17 cellular contexts compared by ENCODE assay signal in the genomic region with DNA sequence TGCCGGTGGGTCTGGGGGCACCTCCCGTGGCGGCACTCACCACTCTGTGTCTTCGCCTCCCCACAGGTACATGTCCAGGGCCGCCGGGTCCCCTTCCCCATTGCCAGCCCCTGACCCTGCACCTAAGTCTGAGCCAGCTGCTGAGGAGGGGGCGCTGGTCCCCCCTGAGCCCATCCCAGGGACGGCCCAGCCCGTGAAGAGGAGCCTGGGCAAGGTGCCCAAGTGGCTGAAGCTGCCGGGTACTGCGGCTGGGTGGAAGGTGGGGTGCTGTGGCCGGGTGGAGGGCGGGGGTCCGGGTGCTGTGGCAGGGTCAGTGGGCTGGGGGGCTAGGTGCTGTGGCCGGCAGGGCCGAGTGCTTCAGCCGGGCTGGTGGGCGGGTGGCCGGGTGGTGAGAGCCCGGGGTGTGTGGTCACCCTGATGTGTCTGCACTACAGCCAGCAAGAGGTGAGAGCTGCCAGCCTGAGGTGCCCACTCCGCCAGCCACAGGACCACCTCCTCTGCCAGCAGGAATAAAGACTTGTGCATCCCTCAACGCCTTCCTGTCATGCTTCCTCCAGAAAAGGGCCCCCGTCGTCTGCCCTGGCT. TPM values are rescaled to one million over a fixed set of nuclear protein-coding genes. Genes with fewer than 3 reads are reported as not detected.
A peak's percentile ranks its signal among the peaks of the same experiment; 100 is the strongest.
DNase-seq lines count a peak whose midpoint lies in the region; ATAC-seq, FAIRE-seq and TF ChIP-seq lines count a peak whose summit lies in the region.
"Had no signal": no experiment of that assay in that cellular context is flagged by ENCODE, and none has a peak within 500 bp of the region (broad histone marks: within the 10 kb centered on the region; RNA-seq: fewer than 3 reads in every experiment).

No MANE protein-coding gene starts in this region.

- 91% methylated on average over 12 of the region's 24 CpGs for WGBS in K562 (ENCODE audit: insufficient coverage, low coverage, missing lambda C conversion rate)

- FAIRE-seq in K562 (lab: Jason Lieb, UNC) = no peak
- FAIRE-seq: A204.1, GM12891 had no signal

- no TSS peak for BruUV-seq in K562 (replicated peaks; lab: Mats Ljungman, UMichigan)

- H4K20me1 ChIP-seq in GM23338 (replicated peaks; ENCODE audit: insufficient read depth) (peaks cover 3% of the 10 kb centered on the region), K562 (replicated peaks; ENCODE audit: control insufficient read depth, insufficient read depth, low read length) (peaks cover 17% of the 10 kb centered on the region)

- H3K9me3 ChIP-seq in K562 (replicated peaks; ENCODE audit: control insufficient read depth, insufficient read depth, low read depth, low read length) = no peaks in the 10 kb centered on the region
- H3K9me3 ChIP-seq: HAP-1 had no signal

- H3K4me1 ChIP-seq in GM23338 (ENCODE audit: insufficient read depth) = peaks cover 5% of the 10 kb centered on the region; the same call in 1 of the 2 replicates
- peaks cover 14 to 95% of the 10 kb centered on the region in 2 experiments; a peak in 4 of 5 replicates for H3K4me1 ChIP-seq in K562 (replicated peaks in 1 of 2; ENCODE audit: control insufficient read depth in 2 of 2, insufficient read depth in 2 of 2, low read length in 2 of 2)

- no peak overlapping the region for H3K4me3 Mint-ChIP-seq in GM23338
- H3K4me3 Mint-ChIP-seq in neural crest cell = peak overlapping the region; percentile 66
- H3K4me3 Mint-ChIP-seq: B cell; CD4-positive, alpha-beta memory T cell had no signal

- H3F3A ChIP-seq in GM23338 (replicated peaks; ENCODE audit: low read depth) = peaks cover 8% of the 10 kb centered on the region; the same call in 1 of the 2 replicates

- H3K27ac Mint-ChIP-seq in GM23338 (no peak overlapping the region), neural crest cell (ENCODE audit: unreplicated experiment) (no peak overlapping the region)
- H3K27ac Mint-ChIP-seq: B cell; CD4-positive, alpha-beta memory T cell had no signal

- CTCF ChIA-PET in RWPE1 (lab: Yijun Ruan, JAX) (interaction anchor here (0.6 to 4.1 kb wide), 5 partner anchors 29 to 94 kb away, joined by 3 to 35 read pairs (median 3); a partner anchor contains a TSS), K562 (lab: Yijun Ruan, JAX; ENCODE audit: low intra/inter-chr PET ratio) (interaction anchor here (6.6 kb wide), 1 partner anchor 57 kb away, joined by 103 read pairs; a partner anchor contains a TSS)

- no peak for TF ChIP-seq CTCF in GM23338 (conservative IDR thresholded peaks at IDR 0.05; ENCODE audit: low read depth in 2 of 2)
- no peak for TF ChIP-seq CTCF in RWPE1 (conservative IDR thresholded peaks at IDR 0.05; ENCODE audit: low read depth)
- TF ChIP-seq CTCF in K562 (IDR thresholded peaks at IDR 0.05 in 2 of 3, conservative IDR thresholded peaks at IDR 0.05 in 1 of 3; ENCODE audit: insufficient read depth in 2 of 3, low read depth in 1 of 3, low read length in 3 of 3) = no peak
- no peak for TF ChIP-seq CTCF in neural crest cell (conservative IDR thresholded peaks at IDR 0.05)

- TF ChIP-seq RAD21 in K562 (CRISPR knock-in tag; conservative IDR thresholded peaks at IDR 0.05 in 1 of 2, IDR thresholded peaks at IDR 0.05 in 1 of 2) = no peak

- no peaks in the 10 kb centered on the region for H3K27me3 ChIP-seq in GM23338 (ENCODE audit: insufficient read depth)
- H3K27me3 ChIP-seq in K562 (ENCODE audit: control insufficient read depth in 2 of 2, insufficient read depth in 2 of 2, low read length in 2 of 2) = no peaks in the 10 kb centered on the region

- H3K27ac ChIP-seq in GM23338 (ENCODE audit: low read depth) (peak overlapping the region; percentile 80; the same call in 1 of the 2 replicates), RWPE1 (peak overlapping the region; percentile 80), K562 (ENCODE audit: extremely low read depth, low read depth, low read length) (no peak overlapping the region)
- H3K27ac ChIP-seq: C4-2B had no signal

- H3K4me2 ChIP-seq in GM23338 (no peak overlapping the region), K562 (ENCODE audit: insufficient read depth, low read length) (no peak overlapping the region)

- H3K36me3 ChIP-seq in GM23338 (ENCODE audit: insufficient read depth) (no peaks in the 10 kb centered on the region), K562 (ENCODE audit: control insufficient read depth, insufficient read depth, low read length) (peaks cover 30% of the 10 kb centered on the region; the same call in 1 of the 3 replicates)

- H3K9ac ChIP-seq in K562 (ENCODE audit: insufficient read depth in 1 of 2, low read depth in 2 of 2, low read length in 2 of 2) = no peak overlapping the region; a peak in 1 of 4 replicates

- intact Hi-C loops in K562 (cut with micrococcal nuclease) = no loop called here

- H3K79me2 ChIP-seq in GM23338 (replicated peaks; ENCODE audit: insufficient read depth) (peaks cover 10% of the 10 kb centered on the region), K562 (ENCODE audit: control insufficient read depth, insufficient read depth, low read length) (peaks cover 20% of the 10 kb centered on the region)

- ATAC-seq in GM23338 (no peak), K562 (no peak), GM18868 (IDR thresholded peaks at IDR 0.05; ENCODE audit: unreplicated experiment) (no peak)

- no peaks in the 10 kb centered on the region for H3K9me1 ChIP-seq in K562 (ENCODE audit: control insufficient read depth, insufficient read depth, low read length)

- in situ Hi-C loops in K562 (cut with MboI) = no loop called here

- H3K27me3 Mint-ChIP-seq in GM23338 (ENCODE audit: insufficient read depth, low read depth, poor library complexity) = peaks cover 15% of the 10 kb centered on the region
- peaks cover 3% of the 10 kb centered on the region for H3K27me3 Mint-ChIP-seq in neural crest cell (ENCODE audit: low read depth)
- H3K27me3 Mint-ChIP-seq: B cell; CD4-positive, alpha-beta memory T cell had no signal

- TF ChIP-seq EP300 in K562 (IDR thresholded peaks at IDR 0.05; ENCODE audit: low read length) = no peak

- no peak for TF ChIP-seq POLR2A in K562 (conservative IDR thresholded peaks at IDR 0.05)

- H3K4me3 ChIP-seq in GM23338 (no peak overlapping the region), K562 (no peak overlapping the region)
- H3K4me3 ChIP-seq: HAP-1 had no signal

- peaks cover 6% of the 10 kb centered on the region; the same call in 1 of the 3 replicates for H3K36me3 Mint-ChIP-seq in GM23338 (ENCODE audit: low read depth)
- H3K36me3 Mint-ChIP-seq in neural crest cell (ENCODE audit: low read depth) = no peaks in the 10 kb centered on the region

- no peaks in the 10 kb centered on the region for H3K9me3 Mint-ChIP-seq in GM23338
- no peaks in the 10 kb centered on the region for H3K9me3 Mint-ChIP-seq in neural crest cell
- H3K9me3 Mint-ChIP-seq: CD4-positive, alpha-beta memory T cell had no signal

- H3K9me2 ChIP-seq in GM23338 (ENCODE audit: insufficient read depth) = no peaks in the 10 kb centered on the region

- H3K4me1 Mint-ChIP-seq in GM23338 (peaks cover 5% of the 10 kb centered on the region; the same call in 2 of the 3 replicates), neural crest cell (peaks cover 12% of the 10 kb centered on the region)

- H2AFZ ChIP-seq in GM23338 = no peak overlapping the region
- no peak overlapping the region for H2AFZ ChIP-seq in K562 (ENCODE audit: low read depth, low read length)

- POLR2A ChIA-PET in RWPE1 (lab: Yijun Ruan, JAX; ENCODE audit: low non-redundant PET) = no interaction called here
- POLR2A ChIA-PET in K562 (lab: Yijun Ruan, JAX) = interaction anchor here (0.7 to 1.0 kb wide), 3 partner anchors 12 to 74 kb away, joined by 3 to 4 read pairs (median 3); no protein-coding TSS in a partner anchor

- no peak for DNase-seq in GM23338 (ENCODE audit: low spot score)
- DNase-seq in RWPE1 (ENCODE audit: low spot score) = no peak
- no peak for DNase-seq in K562 (ENCODE audit: extremely low read depth in 1 of 4, low spot score in 3 of 4)
- no peak for DNase-seq in neural crest cell (ENCODE audit: low read depth, low spot score)
- no peak for DNase-seq in activated T-cell treated with anti-CD3 and anti-CD28 coated beads, Interleukin-2, amount 50 U/mL, for 48 hours
- no peak for DNase-seq in C1 segment of cervical spinal cord (lab: John Stamatoyannopoulos, UW)
- no peak for DNase-seq in iPS-NIHi7 (ENCODE audit: extremely low spot score)
- DNase-seq: CD4-positive, alpha-beta memory T cell; DMS79; IMR-90; KG1 had no signal

RNA-seq across cellular contexts. Expression of a gene that starts 5.7 kb away (rescaled TPM):
- 114 and 127 TPM in 2 replicates for total RNA-seq in GM23338 (2014; rRNA removed; shearing (Covaris generic))
- polyA plus RNA-seq in GM23338 (2016; fragmentation: Nextera tagmentation; extraction: Ambion mirVana) (157 and 172 TPM in 2 replicates), K562 (2011; rRNA removed) (170 and 181 TPM in 2 replicates), K562 (2014; fragmentation: Illumina TruSeq; extraction: Trizol) (115 and 158 TPM in 2 replicates), K562 (2014; fragmentation: Nextera tagmentation; extraction: Ambion mirVana) (100 to 1,000 TPM in 1 of 2 experiments, 10 to 100 TPM in 1; 32.7 to 113 TPM), K562 (2014; rRNA removed) (352 and 375 TPM in 2 replicates)
- total RNA-seq in K562 (2011; cell fraction: chromatin; rRNA removed; ENCODE audit: low replicate concordance) = 52.2 and 175 TPM in 2 replicates
- 218 and 267 TPM in 2 replicates for total RNA-seq in K562 (2011; cell fraction: nucleolus; rRNA removed)
- 117 and 130 TPM in 2 replicates for total RNA-seq in K562 (2011; cell fraction: nucleoplasm; rRNA removed)
- total RNA-seq in K562 (2014; rRNA removed) (318 and 420 TPM in 2 replicates), K562 (2014; rRNA removed; fragmentation: Illumina TruSeq; extraction: Trizol) (46.8 and 67.9 TPM in 2 replicates), K562 (2015; rRNA removed; fragmentation: Illumina TruSeq; extraction: Trizol) (124 and 127 TPM in 2 replicates), K562 (2021) (267 and 275 TPM in 2 replicates), neural crest cell (129 and 135 TPM in 2 replicates)
- polyA plus RNA-seq in K562 (2011; cell fraction: cytosol; rRNA removed) = 177 and 348 TPM in 2 replicates
- polyA plus RNA-seq in K562 (2011; cell fraction: nucleus; rRNA removed) = 315 and 491 TPM in 2 replicates
- 133 and 234 TPM in 2 replicates for polyA plus RNA-seq in K562 (2012)
- 20.5 and 34.2 TPM in 2 replicates for polyA minus RNA-seq in K562 (2011; rRNA and poly(A)+ RNA removed)
- 62.7 and 65.0 TPM in 2 replicates for polyA minus RNA-seq in K562 (2011; cell fraction: cytosol; rRNA and poly(A)+ RNA removed)
- 51.4 and 58.3 TPM in 2 replicates for polyA minus RNA-seq in K562 (2011; cell fraction: nucleus; rRNA and poly(A)+ RNA removed)

RNA-seq across cellular contexts. Expression of a gene that starts 6.1 kb away (rescaled TPM):
- 40.7 and 41.6 TPM in 2 replicates for total RNA-seq in GM23338 (2014; rRNA removed; shearing (Covaris generic))
- polyA plus RNA-seq in GM23338 (2016; fragmentation: Nextera tagmentation; extraction: Ambion mirVana) (16.1 and 17.6 TPM in 2 replicates), K562 (2011; rRNA removed) (7.2 and 10.4 TPM in 2 replicates), K562 (2014; fragmentation: Illumina TruSeq; extraction: Trizol) (4.2 and 4.3 TPM in 2 replicates), K562 (2014; fragmentation: Nextera tagmentation; extraction: Ambion mirVana) (not detected), K562 (2014; rRNA removed) (18.4 and 26.6 TPM in 2 replicates)
- total RNA-seq in K562 (2011; cell fraction: chromatin; rRNA removed; ENCODE audit: low replicate concordance) = 25.2 and 72.7 TPM in 2 replicates
- 47.9 and 57.9 TPM in 2 replicates for total RNA-seq in K562 (2011; cell fraction: nucleolus; rRNA removed)
- 27.0 and 29.0 TPM in 2 replicates for total RNA-seq in K562 (2011; cell fraction: nucleoplasm; rRNA removed)
- total RNA-seq in K562 (2014; rRNA removed) (21.5 and 21.7 TPM in 2 replicates), K562 (2014; rRNA removed; fragmentation: Illumina TruSeq; extraction: Trizol) (1.8 and 3.5 TPM in 2 replicates), K562 (2015; rRNA removed; fragmentation: Illumina TruSeq; extraction: Trizol) (11.2 and 13.1 TPM in 2 replicates), K562 (2021) (16.6 and 19.1 TPM in 2 replicates), neural crest cell (55.7 and 63.5 TPM in 2 replicates)
- polyA plus RNA-seq in K562 (2011; cell fraction: cytosol; rRNA removed) = 6.3 and 10.0 TPM in 2 replicates
- 87.0 and 113 TPM in 2 replicates for polyA plus RNA-seq in K562 (2011; cell fraction: nucleus; rRNA removed)
- polyA plus RNA-seq in K562 (2012) = 12.2 and 13.1 TPM in 2 replicates
- 2.0 and 4.1 TPM in 2 replicates for polyA minus RNA-seq in K562 (2011; rRNA and poly(A)+ RNA removed)
- polyA minus RNA-seq in K562 (2011; cell fraction: cytosol; rRNA and poly(A)+ RNA removed) = 5.8 and 7.1 TPM in 2 replicates
- polyA minus RNA-seq in K562 (2011; cell fraction: nucleus; rRNA and poly(A)+ RNA removed) = 21.4 and 23.9 TPM in 2 replicates

RNA-seq across cellular contexts. Expression of a gene that starts 14.5 kb away (rescaled TPM):
- total RNA-seq in GM23338 (2014; rRNA removed; shearing (Covaris generic)) = 211 and 293 TPM in 2 replicates
- polyA plus RNA-seq in GM23338 (2016; fragmentation: Nextera tagmentation; extraction: Ambion mirVana) = 31.5 and 35.6 TPM in 2 replicates
- 19.4 and 85.2 TPM in 2 replicates for total RNA-seq in K562 (2011; cell fraction: chromatin; rRNA removed; ENCODE audit: low replicate concordance)
- 134 and 179 TPM in 2 replicates for total RNA-seq in K562 (2011; cell fraction: nucleolus; rRNA removed)
- 71.3 and 86.0 TPM in 2 replicates for total RNA-seq in K562 (2011; cell fraction: nucleoplasm; rRNA removed)
- total RNA-seq in K562 (2014; rRNA removed) = 292 and 377 TPM in 2 replicates
- total RNA-seq in K562 (2014; rRNA removed; fragmentation: Illumina TruSeq; extraction: Trizol) = 21.8 and 30.5 TPM in 2 replicates
- total RNA-seq in K562 (2015; rRNA removed; fragmentation: Illumina TruSeq; extraction: Trizol) = 91.3 and 98.6 TPM in 2 replicates
- total RNA-seq in K562 (2021) = 133 and 139 TPM in 2 replicates
- polyA plus RNA-seq in K562 (2011; rRNA removed) = 118 and 135 TPM in 2 replicates
- polyA plus RNA-seq in K562 (2011; cell fraction: cytosol; rRNA removed) = 275 and 623 TPM in 2 replicates
- polyA plus RNA-seq in K562 (2011; cell fraction: nucleus; rRNA removed) = 159 and 273 TPM in 2 replicates
- 51.3 and 82.3 TPM in 2 replicates for polyA plus RNA-seq in K562 (2012)
- polyA plus RNA-seq in K562 (2014; fragmentation: Illumina TruSeq; extraction: Trizol) = 137 and 193 TPM in 2 replicates
- polyA plus RNA-seq in K562 (2014; fragmentation: Nextera tagmentation; extraction: Ambion mirVana) = under 1 TPM; 0.23 to 0.28 TPM
- 281 and 307 TPM in 2 replicates for polyA plus RNA-seq in K562 (2014; rRNA removed)
- 16.0 and 29.2 TPM in 2 replicates for polyA minus RNA-seq in K562 (2011; rRNA and poly(A)+ RNA removed)
- 66.2 and 68.0 TPM in 2 replicates for polyA minus RNA-seq in K562 (2011; cell fraction: cytosol; rRNA and poly(A)+ RNA removed)
- polyA minus RNA-seq in K562 (2011; cell fraction: nucleus; rRNA and poly(A)+ RNA removed) = 52.2 and 55.2 TPM in 2 replicates
- total RNA-seq in neural crest cell = 73.6 and 75.0 TPM in 2 replicates

RNA-seq across cellular contexts. Expression of a gene that starts 20.5 kb away (rescaled TPM):
- total RNA-seq in GM23338 (2014; rRNA removed; shearing (Covaris generic)) = 84.8 and 86.9 TPM in 2 replicates
- polyA plus RNA-seq in GM23338 (2016; fragmentation: Nextera tagmentation; extraction: Ambion mirVana) (137 and 147 TPM in 2 replicates), K562 (2011; rRNA removed) (156 and 201 TPM in 2 replicates), K562 (2014; fragmentation: Illumina TruSeq; extraction: Trizol) (243 and 274 TPM in 2 replicates), K562 (2014; fragmentation: Nextera tagmentation; extraction: Ambion mirVana) (10 to 100 TPM; 21.3 to 50.3 TPM), K562 (2014; rRNA removed) (229 and 261 TPM in 2 replicates)
- 78.8 and 254 TPM in 2 replicates for total RNA-seq in K562 (2011; cell fraction: chromatin; rRNA removed; ENCODE audit: low replicate concordance)
- total RNA-seq in K562 (2011; cell fraction: nucleolus; rRNA removed) = 329 and 354 TPM in 2 replicates
- total RNA-seq in K562 (2011; cell fraction: nucleoplasm; rRNA removed) = 133 and 150 TPM in 2 replicates
- total RNA-seq in K562 (2014; rRNA removed) (165 and 194 TPM in 2 replicates), K562 (2014; rRNA removed; fragmentation: Illumina TruSeq; extraction: Trizol) (41.1 and 66.0 TPM in 2 replicates), K562 (2015; rRNA removed; fragmentation: Illumina TruSeq; extraction: Trizol) (76.0 and 90.0 TPM in 2 replicates), K562 (2021) (235 and 256 TPM in 2 replicates), neural crest cell (198 and 199 TPM in 2 replicates)
- polyA plus RNA-seq in K562 (2011; cell fraction: cytosol; rRNA removed) = 404 and 845 TPM in 2 replicates
- 611 and 714 TPM in 2 replicates for polyA plus RNA-seq in K562 (2011; cell fraction: nucleus; rRNA removed)
- 229 and 244 TPM in 2 replicates for polyA plus RNA-seq in K562 (2012)
- 34.8 and 73.6 TPM in 2 replicates for polyA minus RNA-seq in K562 (2011; rRNA and poly(A)+ RNA removed)
- 67.3 and 81.5 TPM in 2 replicates for polyA minus RNA-seq in K562 (2011; cell fraction: cytosol; rRNA and poly(A)+ RNA removed)
- 104 and 111 TPM in 2 replicates for polyA minus RNA-seq in K562 (2011; cell fraction: nucleus; rRNA and poly(A)+ RNA removed)

RNA-seq across cellular contexts. Expression of a gene that starts 34.6 kb away (rescaled TPM):
- 36.9 and 44.7 TPM in 2 replicates for total RNA-seq in GM23338 (2014; rRNA removed; shearing (Covaris generic))
- polyA plus RNA-seq in GM23338 (2016; fragmentation: Nextera tagmentation; extraction: Ambion mirVana) (18.0 and 18.9 TPM in 2 replicates), K562 (2011; rRNA removed) (9.2 and 17.2 TPM in 2 replicates), K562 (2014; fragmentation: Illumina TruSeq; extraction: Trizol) (9.0 and 18.5 TPM in 2 replicates), K562 (2014; fragmentation: Nextera tagmentation; extraction: Ambion mirVana) (under 1 TPM; 0.32 to 0.66 TPM), K562 (2014; rRNA removed) (32.6 and 32.8 TPM in 2 replicates)
- 23.1 and 61.7 TPM in 2 replicates for total RNA-seq in K562 (2011; cell fraction: chromatin; rRNA removed; ENCODE audit: low replicate concordance)
- total RNA-seq in K562 (2011; cell fraction: nucleolus; rRNA removed) = 74.4 and 74.9 TPM in 2 replicates
- total RNA-seq in K562 (2011; cell fraction: nucleoplasm; rRNA removed) = 36.5 and 40.5 TPM in 2 replicates
- total RNA-seq in K562 (2014; rRNA removed) (23.6 and 28.4 TPM in 2 replicates), K562 (2014; rRNA removed; fragmentation: Illumina TruSeq; extraction: Trizol) (6.5 and 9.5 TPM in 2 replicates), K562 (2015; rRNA removed; fragmentation: Illumina TruSeq; extraction: Trizol) (11.1 and 14.3 TPM in 2 replicates), K562 (2021) (26.9 and 30.2 TPM in 2 replicates), neural crest cell (44.5 and 46.0 TPM in 2 replicates)
- 12.2 and 23.8 TPM in 2 replicates for polyA plus RNA-seq in K562 (2011; cell fraction: cytosol; rRNA removed)
- 144 and 164 TPM in 2 replicates for polyA plus RNA-seq in K562 (2011; cell fraction: nucleus; rRNA removed)
- 16.9 and 35.2 TPM in 2 replicates for polyA plus RNA-seq in K562 (2012)
- polyA minus RNA-seq in K562 (2011; rRNA and poly(A)+ RNA removed) = 2.0 TPM in 2 replicates
- 11.7 and 13.1 TPM in 2 replicates for polyA minus RNA-seq in K562 (2011; cell fraction: cytosol; rRNA and poly(A)+ RNA removed)
- polyA minus RNA-seq in K562 (2011; cell fraction: nucleus; rRNA and poly(A)+ RNA removed) = 11.4 and 14.3 TPM in 2 replicates
